In genomic region chr3:197345381-197345780, GRCh38 we compare ENCODE assay signal across 19 cellular contexts.
"Had no signal": no experiment of that assay in that cellular context is flagged by ENCODE, and none has a peak within 500 bp of the region (broad histone marks: within the 10 kb centered on the region; RNA-seq: fewer than 3 reads in every experiment).

No MANE protein-coding gene starts in this region.

- DNase-seq: cortex of kidney; effector memory CD8-positive, alpha-beta T cell; erythroblast; esophagus squamous epithelium; hypothalamus; mucosa of descending colon; naive B cell; pancreas; sigmoid colon; stimulated activated CD4-positive, alpha-beta T cell treated with anti-CD3 and anti-CD28 coated beads, Interleukin-4, amount 100 ng/mL, for 4 hours; stimulated activated naive CD8-positive, alpha-beta T cell treated with anti-CD3 and anti-CD28 coated beads, Interleukin-15, Interleukin-2, amounts not matched to agents 100 U/mL and 50 U/mL, for 24 hours; substantia nigra; testis; upper lobe of left lung had no signal

- H3K27ac ChIP-seq: esophagus squamous epithelium, neutrophil, pancreas, sigmoid colon, testis, tibial artery, upper lobe of left lung had no signal

- ATAC-seq: effector memory CD8-positive, alpha-beta T cell; mucosa of descending colon; natural killer cell treated with Interleukin-12 subunit alpha and Interleukin-12 subunit beta and Interleukin-15 and Interleukin-18, amount 100 ng/mL, for 72 hours; pancreas; stimulated activated memory B cell treated with anti-CD40 and anti-IgM and Interleukin-4, amounts not matched to agents 10 μg/mL and 1 μg/mL and 100 μg/mL, for 72 hours; stimulated activated naive CD8-positive, alpha-beta T cell treated with anti-CD3 and anti-CD28 coated beads, Interleukin-15, Interleukin-2, amounts not matched to agents 100 U/mL and 50 U/mL, for 24 hours had no signal

- H3K27me3 ChIP-seq: esophagus squamous epithelium, pancreas, sigmoid colon, testis, tibial artery, upper lobe of left lung had no signal

- H3K4me1 ChIP-seq: pancreas, sigmoid colon, testis, tibial artery, upper lobe of left lung had no signal

- H3K9me3 ChIP-seq: esophagus squamous epithelium, mucosa of descending colon, neutrophil, pancreas, sigmoid colon, testis, tibial artery, upper lobe of left lung had no signal

- H3K4me3 ChIP-seq: esophagus squamous epithelium, lung, mucosa of descending colon, pancreas, sigmoid colon, testis, tibial artery, upper lobe of left lung had no signal
